ENCODE assay signal across 3 cellular contexts in genomic region chr3:127711021-127711420, GRCh38.
TF ChIP-seq lines count a peak whose summit lies in the region.

No MANE protein-coding gene starts in this region.

TF ChIP-seq in A549, 52 proteins besides CTCF, POLR2A, EP300 and RAD21 (continues in another document):
- TF ChIP-seq E2F6 (IDR thresholded peaks at IDR 0.05; ENCODE audit: borderline replicate concordance, low read depth) (no peak), NR3C1 (IDR thresholded peaks at IDR 0.05) (no peak), RNF2 (IDR thresholded peaks at IDR 0.05; ENCODE audit: borderline replicate concordance, low read depth) (no peak), KDM1A (IDR thresholded peaks at IDR 0.05; ENCODE audit: low read depth) (no peak), RFX5 (IDR thresholded peaks at IDR 0.05) (no peak), HDAC2 (IDR thresholded peaks at IDR 0.05) (no peak), ELK1 (IDR thresholded peaks at IDR 0.05; ENCODE audit: low read depth, low read length) (no peak), FOSL2 (IDR thresholded peaks at IDR 0.05) (no peak), FOSL2 (CRISPR knock-in tag; IDR thresholded peaks at IDR 0.05) (no peak), CHD4 (IDR thresholded peaks at IDR 0.05; ENCODE audit: borderline replicate concordance) (no peak), FOSB (CRISPR knock-in tag; IDR thresholded peaks at IDR 0.05) (no peak), BCL3 (IDR thresholded peaks at IDR 0.05) (no peak), KDM5A (IDR thresholded peaks at IDR 0.05) (no peak), REST (IDR thresholded peaks at IDR 0.05) (no peak), EHMT2 (IDR thresholded peaks at IDR 0.05; ENCODE audit: low read depth) (no peak), ZNF302 (CRISPR knock-in tag; IDR thresholded peaks at IDR 0.05) (no peak), NPAS2 (CRISPR knock-in tag; IDR thresholded peaks at IDR 0.05; ENCODE audit: borderline replicate concordance) (no peak)

TF ChIP-seq in IMR-90, 13 proteins besides CTCF, POLR2A, EP300 and RAD21:
- TF ChIP-seq MAZ (IDR thresholded peaks at IDR 0.05; ENCODE audit: borderline replicate concordance, low read depth, low read length) (no peak), SMC3 (IDR thresholded peaks at IDR 0.05; ENCODE audit: low read depth, low read length) (no peak), MAFK (IDR thresholded peaks at IDR 0.05; ENCODE audit: low read depth, low read length) (no peak), BHLHE40 (IDR thresholded peaks at IDR 0.05; ENCODE audit: low read depth, low read length) (no peak), ELK1 (IDR thresholded peaks at IDR 0.05; ENCODE audit: borderline replicate concordance, low read depth, low read length) (no peak), CEBPB (IDR thresholded peaks at IDR 0.05; ENCODE audit: low read depth, low read length) (no peak), USF2 (IDR thresholded peaks at IDR 0.05; ENCODE audit: low read depth, low read length) (no peak), RFX5 (IDR thresholded peaks at IDR 0.05; ENCODE audit: low read depth, low read length) (no peak), RCOR1 (IDR thresholded peaks at IDR 0.05; ENCODE audit: insufficient replicate concordance, low read length) (no peak), FOS (IDR thresholded peaks at IDR 0.05; ENCODE audit: low read depth, low read length) (no peak)

TF ChIP-seq in H1, 55 proteins besides CTCF, POLR2A, EP300 and RAD21:
- TF ChIP-seq SP2 (IDR thresholded peaks at IDR 0.05; ENCODE audit: low read length) (no peak), PHF8 (conservative IDR thresholded peaks at IDR 0.05; ENCODE audit: low read depth, low read length) (no peak), KDM5A (IDR thresholded peaks at IDR 0.05; ENCODE audit: low read length) (no peak), TAF1 (IDR thresholded peaks at IDR 0.05; ENCODE audit: low read depth, low read length) (no peak), NRF1 (IDR thresholded peaks at IDR 0.05; ENCODE audit: low read depth, low read length) (no peak), SP1 (IDR thresholded peaks at IDR 0.05; ENCODE audit: low read depth, low read length) (no peak), BRCA1 (IDR thresholded peaks at IDR 0.05; ENCODE audit: low read depth, low read length) (no peak), GABPA (IDR thresholded peaks at IDR 0.05; ENCODE audit: borderline replicate concordance, insufficient read depth, low read length) (no peak), CBX5 (IDR thresholded peaks at IDR 0.05; ENCODE audit: low read depth, low read length) (no peak), USF2 (IDR thresholded peaks at IDR 0.05; ENCODE audit: low read length) (no peak), SIRT6 (IDR thresholded peaks at IDR 0.05; ENCODE audit: low read length) (no peak)
